8 cellular contexts compared by ENCODE assay signal in genomic region chr11:396948-397548, GRCh38. TPM values are rescaled to one million over a fixed set of nuclear protein-coding genes. Genes with fewer than 3 reads are reported as not detected.
A peak's percentile ranks its signal among the peaks of the same experiment; 100 is the strongest.
DNase-seq lines count a peak whose midpoint lies in the region; ATAC-seq and TF ChIP-seq lines count a peak whose summit lies in the region.

No MANE protein-coding gene starts in this region.

- no peaks in the 10 kb centered on the region for H3K9me3 ChIP-seq in prostate gland

- H3K4me3 Mint-ChIP-seq in T-helper 2 cell treated with Interferon-gamma antibody and Interleukin-4, amounts not matched to agents 5 μg/mL and 100 μg/mL, for 36 hours: no peak overlapping the region

- peak; percentile 60 for TF ChIP-seq CTCF in GM12873 (IDR thresholded peaks at IDR 0.05; ENCODE audit: insufficient read depth, low read depth, low read length, missing control alignments)
- TF ChIP-seq CTCF in prostate gland (IDR thresholded peaks at IDR 0.05): peak in 2 of 4 experiments; percentile 33 to 38

- peak overlapping the region; percentile 12 to 19 for H3K4me3 ChIP-seq in prostate gland

- WGBS in prostate gland: 56% methylated on average over 40 of the region's 43 CpGs

- H3K36me3 ChIP-seq in prostate gland: no peaks in the 10 kb centered on the region

- peaks cover 10% of the 10 kb centered on the region for H3K4me1 ChIP-seq in prostate gland (replicated peaks)

- TF ChIP-seq POLR2A in erythroblast (IDR thresholded peaks at IDR 0.05; ENCODE audit: low read length) (no peak), prostate gland (IDR thresholded peaks at IDR 0.05) (no peak)

- peaks cover 5% of the 10 kb centered on the region for H3K4me1 Mint-ChIP-seq in T-helper 2 cell treated with Interferon-gamma antibody and Interleukin-4, amounts not matched to agents 5 μg/mL and 100 μg/mL, for 36 hours (ENCODE audit: low read depth)

- intact Hi-C loops in prostate gland (cut with DNase I): no loop called here

- H3K9me3 Mint-ChIP-seq in T-helper 2 cell treated with Interferon-gamma antibody and Interleukin-4, amounts not matched to agents 5 μg/mL and 100 μg/mL, for 36 hours: no peaks in the 10 kb centered on the region

- no peak overlapping the region for H3K27ac ChIP-seq in prostate gland

- ATAC-seq in HG02943 (IDR thresholded peaks at IDR 0.05; ENCODE audit: low read depth, unreplicated experiment) (peak; percentile 59), GM19455 (IDR thresholded peaks at IDR 0.05; ENCODE audit: unreplicated experiment) (no peak)

- no peaks in the 10 kb centered on the region for H3K27me3 ChIP-seq in prostate gland (replicated peaks; ENCODE audit: insufficient read depth)

- H3K27me3 Mint-ChIP-seq in T-helper 2 cell treated with Interferon-gamma antibody and Interleukin-4, amounts not matched to agents 5 μg/mL and 100 μg/mL, for 36 hours (ENCODE audit: low read depth): peaks cover 8% of the 10 kb centered on the region

- peak; percentile 43 for DNase-seq in T-helper 2 cell treated with Interferon-gamma antibody and Interleukin-4, amounts not matched to agents 5 μg/mL and 100 μg/mL, for 36 hours (ENCODE audit: low spot score)
- DNase-seq in erythroblast (lab: John Stamatoyannopoulos, UW): peak; percentile 62 to 75
- no peak for DNase-seq in prostate gland (ENCODE audit: low spot score)
- no peak for DNase-seq in globus pallidus (ENCODE audit: low spot score)
- no peak for DNase-seq in activated effector memory CD4-positive, alpha-beta T cell treated with anti-CD3 and anti-CD28 coated beads, Interleukin-2, amount 50 U/mL, for 16 hours

- no peak overlapping the region for H3K27ac Mint-ChIP-seq in T-helper 2 cell treated with Interferon-gamma antibody and Interleukin-4, amounts not matched to agents 5 μg/mL and 100 μg/mL, for 36 hours

- no peaks in the 10 kb centered on the region for H3K36me3 Mint-ChIP-seq in T-helper 2 cell treated with Interferon-gamma antibody and Interleukin-4, amounts not matched to agents 5 μg/mL and 100 μg/mL, for 36 hours (ENCODE audit: low read depth)

RNA-seq across cellular contexts. Expression of gene PKP3, which starts 3.0 kb away (rescaled TPM):
- 10 to 100 TPM; 58.6 to 88.4 TPM for total RNA-seq in prostate gland

RNA-seq across cellular contexts. Expression of gene SIGIRR, which starts 17.8 kb away (rescaled TPM):
- total RNA-seq in prostate gland: 10 to 100 TPM; 40.4 to 75.6 TPM

RNA-seq across cellular contexts. Expression of gene B4GALNT4, which starts 27.7 kb away (rescaled TPM):
- total RNA-seq in prostate gland: 10 to 100 TPM in 1 of 2 donors, 1 to 10 TPM in 1; 5.8 to 14.2 TPM

RNA-seq across cellular contexts. Expression of gene ANO9, which starts 44.8 kb away (rescaled TPM):
- 1 to 10 TPM; 8.4 to 9.1 TPM for total RNA-seq in prostate gland

RNA-seq across cellular contexts. Expression of gene PTDSS2, which starts 53.0 kb away (rescaled TPM):
- total RNA-seq in prostate gland: 10 to 100 TPM; 46.3 to 50.3 TPM

Comparison
In these comparisons a context has a peak if more than half of its experiments do, and no peak if none do; other contexts are left out.
1. DNase-seq: peak in T-helper 2 cell treated with Interferon-gamma antibody and Interleukin-4, amounts not matched to agents 5 μg/mL and 100 μg/mL, for 36 hours (single experiment) and erythroblast (2 of 2); none in prostate gland (single experiment), globus pallidus (single experiment) and activated effector memory CD4-positive, alpha-beta T cell treated with anti-CD3 and anti-CD28 coated beads, Interleukin-2, amount 50 U/mL, for 16 hours (single experiment).